In genomic region chr5:89324990-89325389, GRCh38 we compare ENCODE assay signal across 14 cellular contexts.
"Had no signal": no experiment of that assay in that cellular context is flagged by ENCODE, and none has a peak within 500 bp of the region (broad histone marks: within the 10 kb centered on the region; RNA-seq: fewer than 3 reads in every experiment).

No MANE protein-coding gene starts in this region.

- H3K27me3 Mint-ChIP-seq: activated CD4-positive, alpha-beta T cell treated with anti-CD3 and anti-CD28 coated beads, Interleukin-2, amount 10 ng/mL, durations not matched to agents 24 days and 14 days had no signal

- H3K4me3 Mint-ChIP-seq: activated CD4-positive, alpha-beta T cell treated with anti-CD3 and anti-CD28 coated beads, Interleukin-2, amount 10 ng/mL, durations not matched to agents 24 days and 14 days; activated T-helper 1 cell treated with anti-CD3 and anti-CD28 coated beads, Interleukin-12 subunit alpha, Interleukin-12 subunit beta, Interleukin-2, Interleukin-4 antibody, amounts not matched to agents 30 ng/mL and 10 ng/mL and 1 ng/mL, durations not matched to agents 14 hours and 24 hours and 36 hours; nephron progenitor cell; stimulated activated effector memory CD8-positive, alpha-beta T cell treated with anti-CD3 and anti-CD28 coated beads, Interleukin-12 subunit alpha, Interleukin-12 subunit beta, amount 100 ng/mL, for 72 hours; WTC11 had no signal

- H3K9me3 Mint-ChIP-seq: activated CD4-positive, alpha-beta T cell treated with anti-CD3 and anti-CD28 coated beads, Interleukin-2, amount 10 ng/mL, durations not matched to agents 24 days and 14 days; activated T-helper 1 cell treated with anti-CD3 and anti-CD28 coated beads, Interleukin-12 subunit alpha, Interleukin-12 subunit beta, Interleukin-2, Interleukin-4 antibody, amounts not matched to agents 30 ng/mL and 10 ng/mL and 1 ng/mL, durations not matched to agents 14 hours and 24 hours and 36 hours; WTC11 had no signal

- H3K27ac Mint-ChIP-seq: activated CD4-positive, alpha-beta T cell treated with anti-CD3 and anti-CD28 coated beads, Interleukin-2, amount 10 ng/mL, durations not matched to agents 24 days and 14 days; activated T-helper 1 cell treated with anti-CD3 and anti-CD28 coated beads, Interleukin-12 subunit alpha, Interleukin-12 subunit beta, Interleukin-2, Interleukin-4 antibody, amounts not matched to agents 30 ng/mL and 10 ng/mL and 1 ng/mL, durations not matched to agents 14 hours and 24 hours and 36 hours; nephron progenitor cell; stimulated activated effector memory CD8-positive, alpha-beta T cell treated with anti-CD3 and anti-CD28 coated beads, Interleukin-12 subunit alpha, Interleukin-12 subunit beta, amount 100 ng/mL, for 72 hours; WTC11 had no signal

- H3K36me3 Mint-ChIP-seq: stimulated activated effector memory CD8-positive, alpha-beta T cell treated with anti-CD3 and anti-CD28 coated beads, Interleukin-12 subunit alpha, Interleukin-12 subunit beta, amount 100 ng/mL, for 72 hours; WTC11 had no signal

- H3K36me3 ChIP-seq: ovary had no signal

- ATAC-seq: stimulated activated effector memory CD8-positive, alpha-beta T cell treated with anti-CD3 and anti-CD28 coated beads, Interleukin-12 subunit alpha, Interleukin-12 subunit beta, amount 100 ng/mL, for 72 hours; WTC11 had no signal

- DNase-seq: activated CD4-positive, alpha-beta T cell treated with anti-CD3 and anti-CD28 coated beads, Interleukin-2, amount 10 ng/mL, durations not matched to agents 24 days and 14 days; activated naive CD4-positive, alpha-beta T cell; aorta; cortex of kidney; effector memory CD4-positive, alpha-beta T cell; foreskin melanocyte; kidney glomerular epithelial cell; nephron progenitor cell; ovary; T-helper 1 cell had no signal

- H3K27ac ChIP-seq: epithelial cell of prostate, ovary had no signal

- H3K4me3 ChIP-seq: ovary had no signal

- H3K27me3 ChIP-seq: ovary had no signal

- H3K9me3 ChIP-seq: ovary had no signal

- H3K4me1 Mint-ChIP-seq: activated CD4-positive, alpha-beta T cell treated with anti-CD3 and anti-CD28 coated beads, Interleukin-2, amount 10 ng/mL, durations not matched to agents 24 days and 14 days; stimulated activated effector memory CD8-positive, alpha-beta T cell treated with anti-CD3 and anti-CD28 coated beads, Interleukin-12 subunit alpha, Interleukin-12 subunit beta, amount 100 ng/mL, for 72 hours had no signal
